In the genomic region with DNA sequence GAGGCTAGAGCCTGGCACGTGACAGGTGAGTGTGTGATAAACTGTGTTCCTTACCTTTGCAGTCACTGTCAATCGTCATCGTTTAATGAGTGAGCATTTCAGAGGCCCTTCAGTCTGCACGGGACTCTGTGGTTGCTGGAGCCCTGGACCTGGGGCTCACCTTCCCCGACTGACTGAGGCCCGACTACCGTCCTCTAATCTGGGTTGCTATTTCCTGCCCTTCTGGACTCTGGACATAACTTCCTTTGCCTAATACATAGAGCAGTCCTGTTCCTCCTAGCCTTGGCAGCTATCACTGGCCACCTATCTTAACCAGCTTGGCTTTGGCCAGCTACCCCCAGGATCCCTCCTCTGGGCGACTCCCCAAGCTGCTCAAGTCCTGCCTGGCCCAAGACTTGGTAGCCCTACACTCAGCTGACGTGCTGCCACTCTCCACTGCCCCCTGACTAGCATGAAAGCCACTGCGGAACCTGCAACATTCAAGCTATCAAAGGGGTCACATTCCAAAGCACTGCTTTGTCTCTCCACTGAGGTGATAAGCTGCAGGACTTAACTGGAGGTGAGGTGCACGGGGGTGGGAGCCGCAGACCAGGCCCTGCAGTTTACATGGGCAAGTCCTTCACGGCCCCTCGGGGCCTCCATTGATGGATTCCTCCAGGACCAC, we compare ENCODE assay signal across 1 cellular context.
TF ChIP-seq lines count a peak whose summit lies in the region.

No MANE protein-coding gene starts in this region.

TF ChIP-seq in HepG2, 621 proteins besides CTCF, POLR2A, EP300 and RAD21 (continues in another document):
- TF ChIP-seq TAF15 (IDR thresholded peaks at IDR 0.05; ENCODE audit: low read depth, low read length, poor library complexity, severe bottlenecking) (no peak), ONECUT2 (CRISPR knock-in tag; IDR thresholded peaks at IDR 0.05) (no peak), ZNF225 (CRISPR knock-in tag; IDR thresholded peaks at IDR 0.05) (peak; percentile 67; the same call in 1 of the 2 replicates), ZNF44 (CRISPR knock-in tag; IDR thresholded peaks at IDR 0.05) (no peak), ZFX (CRISPR knock-in tag; IDR thresholded peaks at IDR 0.05; ENCODE audit: low read depth) (peak; percentile 76), ZBTB8A (CRISPR knock-in tag; IDR thresholded peaks at IDR 0.05; ENCODE audit: borderline replicate concordance, low read depth) (no peak), FOXJ3 (CRISPR knock-in tag; IDR thresholded peaks at IDR 0.05; ENCODE audit: borderline replicate concordance) (peak; percentile 47; the same call in 1 of the 2 replicates), SRSF4 (IDR thresholded peaks at IDR 0.05; ENCODE audit: low read depth, low read length, poor library complexity, severe bottlenecking) (no peak), ZNF331 (CRISPR knock-in tag; IDR thresholded peaks at IDR 0.05) (peak; percentile 67; the same call in 1 of the 2 replicates), TEAD3 (CRISPR knock-in tag; optimal IDR thresholded peaks at IDR 0.05; ENCODE audit: borderline replicate concordance) (peak; percentile 94), FOSL1 (CRISPR knock-in tag; IDR thresholded peaks at IDR 0.05; ENCODE audit: borderline replicate concordance) (no peak), NR2C2 (CRISPR knock-in tag; IDR thresholded peaks at IDR 0.05; ENCODE audit: borderline replicate concordance) (no peak), ZNF678 (CRISPR knock-in tag; IDR thresholded peaks at IDR 0.05) (no peak)
- TF ChIP-seq, protein P1, sequence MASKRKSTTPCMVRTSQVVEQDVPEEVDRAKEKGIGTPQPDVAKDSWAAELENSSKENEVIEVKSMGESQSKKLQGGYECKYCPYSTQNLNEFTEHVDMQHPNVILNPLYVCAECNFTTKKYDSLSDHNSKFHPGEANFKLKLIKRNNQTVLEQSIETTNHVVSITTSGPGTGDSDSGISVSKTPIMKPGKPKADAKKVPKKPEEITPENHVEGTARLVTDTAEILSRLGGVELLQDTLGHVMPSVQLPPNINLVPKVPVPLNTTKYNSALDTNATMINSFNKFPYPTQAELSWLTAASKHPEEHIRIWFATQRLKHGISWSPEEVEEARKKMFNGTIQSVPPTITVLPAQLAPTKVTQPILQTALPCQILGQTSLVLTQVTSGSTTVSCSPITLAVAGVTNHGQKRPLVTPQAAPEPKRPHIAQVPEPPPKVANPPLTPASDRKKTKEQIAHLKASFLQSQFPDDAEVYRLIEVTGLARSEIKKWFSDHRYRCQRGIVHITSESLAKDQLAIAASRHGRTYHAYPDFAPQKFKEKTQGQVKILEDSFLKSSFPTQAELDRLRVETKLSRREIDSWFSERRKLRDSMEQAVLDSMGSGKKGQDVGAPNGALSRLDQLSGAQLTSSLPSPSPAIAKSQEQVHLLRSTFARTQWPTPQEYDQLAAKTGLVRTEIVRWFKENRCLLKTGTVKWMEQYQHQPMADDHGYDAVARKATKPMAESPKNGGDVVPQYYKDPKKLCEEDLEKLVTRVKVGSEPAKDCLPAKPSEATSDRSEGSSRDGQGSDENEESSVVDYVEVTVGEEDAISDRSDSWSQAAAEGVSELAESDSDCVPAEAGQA (IDR thresholded peaks at IDR 0.05; ENCODE audit: low read depth), result no peak
- TF ChIP-seq, protein P1 (CRISPR knock-in tag; IDR thresholded peaks at IDR 0.05; ENCODE audit: borderline replicate concordance), result no peak
- TF ChIP-seq, protein P2, sequence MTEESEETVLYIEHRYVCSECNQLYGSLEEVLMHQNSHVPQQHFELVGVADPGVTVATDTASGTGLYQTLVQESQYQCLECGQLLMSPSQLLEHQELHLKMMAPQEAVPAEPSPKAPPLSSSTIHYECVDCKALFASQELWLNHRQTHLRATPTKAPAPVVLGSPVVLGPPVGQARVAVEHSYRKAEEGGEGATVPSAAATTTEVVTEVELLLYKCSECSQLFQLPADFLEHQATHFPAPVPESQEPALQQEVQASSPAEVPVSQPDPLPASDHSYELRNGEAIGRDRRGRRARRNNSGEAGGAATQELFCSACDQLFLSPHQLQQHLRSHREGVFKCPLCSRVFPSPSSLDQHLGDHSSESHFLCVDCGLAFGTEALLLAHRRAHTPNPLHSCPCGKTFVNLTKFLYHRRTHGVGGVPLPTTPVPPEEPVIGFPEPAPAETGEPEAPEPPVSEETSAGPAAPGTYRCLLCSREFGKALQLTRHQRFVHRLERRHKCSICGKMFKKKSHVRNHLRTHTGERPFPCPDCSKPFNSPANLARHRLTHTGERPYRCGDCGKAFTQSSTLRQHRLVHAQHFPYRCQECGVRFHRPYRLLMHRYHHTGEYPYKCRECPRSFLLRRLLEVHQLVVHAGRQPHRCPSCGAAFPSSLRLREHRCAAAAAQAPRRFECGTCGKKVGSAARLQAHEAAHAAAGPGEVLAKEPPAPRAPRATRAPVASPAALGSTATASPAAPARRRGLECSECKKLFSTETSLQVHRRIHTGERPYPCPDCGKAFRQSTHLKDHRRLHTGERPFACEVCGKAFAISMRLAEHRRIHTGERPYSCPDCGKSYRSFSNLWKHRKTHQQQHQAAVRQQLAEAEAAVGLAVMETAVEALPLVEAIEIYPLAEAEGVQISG (CRISPR knock-in tag; IDR thresholded peaks at IDR 0.05), result peak; percentile 77
- TF ChIP-seq, protein P3, sequence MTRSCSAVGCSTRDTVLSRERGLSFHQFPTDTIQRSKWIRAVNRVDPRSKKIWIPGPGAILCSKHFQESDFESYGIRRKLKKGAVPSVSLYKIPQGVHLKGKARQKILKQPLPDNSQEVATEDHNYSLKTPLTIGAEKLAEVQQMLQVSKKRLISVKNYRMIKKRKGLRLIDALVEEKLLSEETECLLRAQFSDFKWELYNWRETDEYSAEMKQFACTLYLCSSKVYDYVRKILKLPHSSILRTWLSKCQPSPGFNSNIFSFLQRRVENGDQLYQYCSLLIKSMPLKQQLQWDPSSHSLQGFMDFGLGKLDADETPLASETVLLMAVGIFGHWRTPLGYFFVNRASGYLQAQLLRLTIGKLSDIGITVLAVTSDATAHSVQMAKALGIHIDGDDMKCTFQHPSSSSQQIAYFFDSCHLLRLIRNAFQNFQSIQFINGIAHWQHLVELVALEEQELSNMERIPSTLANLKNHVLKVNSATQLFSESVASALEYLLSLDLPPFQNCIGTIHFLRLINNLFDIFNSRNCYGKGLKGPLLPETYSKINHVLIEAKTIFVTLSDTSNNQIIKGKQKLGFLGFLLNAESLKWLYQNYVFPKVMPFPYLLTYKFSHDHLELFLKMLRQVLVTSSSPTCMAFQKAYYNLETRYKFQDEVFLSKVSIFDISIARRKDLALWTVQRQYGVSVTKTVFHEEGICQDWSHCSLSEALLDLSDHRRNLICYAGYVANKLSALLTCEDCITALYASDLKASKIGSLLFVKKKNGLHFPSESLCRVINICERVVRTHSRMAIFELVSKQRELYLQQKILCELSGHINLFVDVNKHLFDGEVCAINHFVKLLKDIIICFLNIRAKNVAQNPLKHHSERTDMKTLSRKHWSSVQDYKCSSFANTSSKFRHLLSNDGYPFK (CRISPR knock-in tag; IDR thresholded peaks at IDR 0.05; ENCODE audit: borderline replicate concordance), result peak; percentile 49; the same call in 1 of the 2 replicates
- TF ChIP-seq, protein P4, sequence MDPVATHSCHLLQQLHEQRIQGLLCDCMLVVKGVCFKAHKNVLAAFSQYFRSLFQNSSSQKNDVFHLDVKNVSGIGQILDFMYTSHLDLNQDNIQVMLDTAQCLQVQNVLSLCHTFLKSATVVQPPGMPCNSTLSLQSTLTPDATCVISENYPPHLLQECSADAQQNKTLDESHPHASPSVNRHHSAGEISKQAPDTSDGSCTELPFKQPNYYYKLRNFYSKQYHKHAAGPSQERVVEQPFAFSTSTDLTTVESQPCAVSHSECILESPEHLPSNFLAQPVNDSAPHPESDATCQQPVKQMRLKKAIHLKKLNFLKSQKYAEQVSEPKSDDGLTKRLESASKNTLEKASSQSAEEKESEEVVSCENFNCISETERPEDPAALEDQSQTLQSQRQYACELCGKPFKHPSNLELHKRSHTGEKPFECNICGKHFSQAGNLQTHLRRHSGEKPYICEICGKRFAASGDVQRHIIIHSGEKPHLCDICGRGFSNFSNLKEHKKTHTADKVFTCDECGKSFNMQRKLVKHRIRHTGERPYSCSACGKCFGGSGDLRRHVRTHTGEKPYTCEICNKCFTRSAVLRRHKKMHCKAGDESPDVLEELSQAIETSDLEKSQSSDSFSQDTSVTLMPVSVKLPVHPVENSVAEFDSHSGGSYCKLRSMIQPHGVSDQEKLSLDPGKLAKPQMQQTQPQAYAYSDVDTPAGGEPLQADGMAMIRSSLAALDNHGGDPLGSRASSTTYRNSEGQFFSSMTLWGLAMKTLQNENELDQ (CRISPR knock-in tag; IDR thresholded peaks at IDR 0.05; ENCODE audit: borderline replicate concordance), result no peak
- TF ChIP-seq, protein P5, sequence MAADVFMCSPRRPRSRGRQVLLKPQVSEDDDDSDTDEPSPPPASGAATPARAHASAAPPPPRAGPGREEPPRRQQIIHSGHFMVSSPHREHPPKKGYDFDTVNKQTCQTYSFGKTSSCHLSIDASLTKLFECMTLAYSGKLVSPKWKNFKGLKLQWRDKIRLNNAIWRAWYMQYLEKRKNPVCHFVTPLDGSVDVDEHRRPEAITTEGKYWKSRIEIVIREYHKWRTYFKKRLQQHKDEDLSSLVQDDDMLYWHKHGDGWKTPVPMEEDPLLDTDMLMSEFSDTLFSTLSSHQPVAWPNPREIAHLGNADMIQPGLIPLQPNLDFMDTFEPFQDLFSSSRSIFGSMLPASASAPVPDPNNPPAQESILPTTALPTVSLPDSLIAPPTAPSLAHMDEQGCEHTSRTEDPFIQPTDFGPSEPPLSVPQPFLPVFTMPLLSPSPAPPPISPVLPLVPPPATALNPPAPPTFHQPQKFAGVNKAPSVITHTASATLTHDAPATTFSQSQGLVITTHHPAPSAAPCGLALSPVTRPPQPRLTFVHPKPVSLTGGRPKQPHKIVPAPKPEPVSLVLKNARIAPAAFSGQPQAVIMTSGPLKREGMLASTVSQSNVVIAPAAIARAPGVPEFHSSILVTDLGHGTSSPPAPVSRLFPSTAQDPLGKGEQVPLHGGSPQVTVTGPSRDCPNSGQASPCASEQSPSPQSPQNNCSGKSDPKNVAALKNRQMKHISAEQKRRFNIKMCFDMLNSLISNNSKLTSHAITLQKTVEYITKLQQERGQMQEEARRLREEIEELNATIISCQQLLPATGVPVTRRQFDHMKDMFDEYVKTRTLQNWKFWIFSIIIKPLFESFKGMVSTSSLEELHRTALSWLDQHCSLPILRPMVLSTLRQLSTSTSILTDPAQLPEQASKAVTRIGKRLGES (CRISPR knock-in tag; IDR thresholded peaks at IDR 0.05; ENCODE audit: borderline replicate concordance), result no peak
- TF ChIP-seq, protein P6, sequence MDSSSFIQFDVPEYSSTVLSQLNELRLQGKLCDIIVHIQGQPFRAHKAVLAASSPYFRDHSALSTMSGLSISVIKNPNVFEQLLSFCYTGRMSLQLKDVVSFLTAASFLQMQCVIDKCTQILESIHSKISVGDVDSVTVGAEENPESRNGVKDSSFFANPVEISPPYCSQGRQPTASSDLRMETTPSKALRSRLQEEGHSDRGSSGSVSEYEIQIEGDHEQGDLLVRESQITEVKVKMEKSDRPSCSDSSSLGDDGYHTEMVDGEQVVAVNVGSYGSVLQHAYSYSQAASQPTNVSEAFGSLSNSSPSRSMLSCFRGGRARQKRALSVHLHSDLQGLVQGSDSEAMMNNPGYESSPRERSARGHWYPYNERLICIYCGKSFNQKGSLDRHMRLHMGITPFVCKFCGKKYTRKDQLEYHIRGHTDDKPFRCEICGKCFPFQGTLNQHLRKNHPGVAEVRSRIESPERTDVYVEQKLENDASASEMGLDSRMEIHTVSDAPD (CRISPR knock-in tag; IDR thresholded peaks at IDR 0.05), result peak; percentile 98
- TF ChIP-seq, protein P7, sequence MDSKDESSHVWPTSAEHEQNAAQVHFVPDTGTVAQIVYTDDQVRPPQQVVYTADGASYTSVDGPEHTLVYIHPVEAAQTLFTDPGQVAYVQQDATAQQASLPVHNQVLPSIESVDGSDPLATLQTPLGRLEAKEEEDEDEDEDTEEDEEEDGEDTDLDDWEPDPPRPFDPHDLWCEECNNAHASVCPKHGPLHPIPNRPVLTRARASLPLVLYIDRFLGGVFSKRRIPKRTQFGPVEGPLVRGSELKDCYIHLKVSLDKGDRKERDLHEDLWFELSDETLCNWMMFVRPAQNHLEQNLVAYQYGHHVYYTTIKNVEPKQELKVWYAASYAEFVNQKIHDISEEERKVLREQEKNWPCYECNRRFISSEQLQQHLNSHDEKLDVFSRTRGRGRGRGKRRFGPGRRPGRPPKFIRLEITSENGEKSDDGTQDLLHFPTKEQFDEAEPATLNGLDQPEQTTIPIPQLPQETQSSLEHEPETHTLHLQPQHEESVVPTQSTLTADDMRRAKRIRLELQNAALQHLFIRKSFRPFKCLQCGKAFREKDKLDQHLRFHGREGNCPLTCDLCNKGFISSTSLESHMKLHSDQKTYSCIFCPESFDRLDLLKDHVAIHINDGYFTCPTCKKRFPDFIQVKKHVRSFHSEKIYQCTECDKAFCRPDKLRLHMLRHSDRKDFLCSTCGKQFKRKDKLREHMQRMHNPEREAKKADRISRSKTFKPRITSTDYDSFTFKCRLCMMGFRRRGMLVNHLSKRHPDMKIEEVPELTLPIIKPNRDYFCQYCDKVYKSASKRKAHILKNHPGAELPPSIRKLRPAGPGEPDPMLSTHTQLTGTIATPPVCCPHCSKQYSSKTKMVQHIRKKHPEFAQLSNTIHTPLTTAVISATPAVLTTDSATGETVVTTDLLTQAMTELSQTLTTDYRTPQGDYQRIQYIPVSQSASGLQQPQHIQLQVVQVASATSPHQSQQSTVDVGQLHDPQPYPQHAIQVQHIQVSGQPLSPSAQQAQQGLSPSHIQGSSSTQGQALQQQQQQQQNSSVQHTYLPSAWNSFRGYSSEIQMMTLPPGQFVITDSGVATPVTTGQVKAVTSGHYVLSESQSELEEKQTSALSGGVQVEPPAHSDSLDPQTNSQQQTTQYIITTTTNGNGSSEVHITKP (CRISPR knock-in tag; IDR thresholded peaks at IDR 0.05; ENCODE audit: low read depth), result peak; percentile 88
- TF ChIP-seq, protein P8, sequence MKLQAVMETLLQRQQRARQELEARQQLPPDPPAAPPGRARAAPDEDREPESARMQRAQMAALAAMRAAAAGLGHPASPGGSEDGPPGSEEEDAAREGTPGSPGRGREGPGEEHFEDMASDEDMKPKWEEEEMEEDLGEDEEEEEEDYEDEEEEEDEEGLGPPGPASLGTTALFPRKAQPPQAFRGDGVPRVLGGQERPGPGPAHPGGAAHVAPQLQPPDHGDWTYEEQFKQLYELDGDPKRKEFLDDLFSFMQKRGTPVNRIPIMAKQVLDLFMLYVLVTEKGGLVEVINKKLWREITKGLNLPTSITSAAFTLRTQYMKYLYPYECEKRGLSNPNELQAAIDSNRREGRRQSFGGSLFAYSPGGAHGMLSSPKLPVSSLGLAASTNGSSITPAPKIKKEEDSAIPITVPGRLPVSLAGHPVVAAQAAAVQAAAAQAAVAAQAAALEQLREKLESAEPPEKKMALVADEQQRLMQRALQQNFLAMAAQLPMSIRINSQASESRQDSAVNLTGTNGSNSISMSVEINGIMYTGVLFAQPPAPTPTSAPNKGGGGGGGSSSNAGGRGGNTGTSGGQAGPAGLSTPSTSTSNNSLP (IDR thresholded peaks at IDR 0.05; ENCODE audit: low read depth, low read length), result no peak
